18 cellular contexts compared by ENCODE assay signal in genomic region chr6:149443411-149444181, GRCh38. TPM values are rescaled to one million over a fixed set of nuclear protein-coding genes. Genes with fewer than 3 reads are reported as not detected.
DNase-seq lines count a peak whose midpoint lies in the region; ATAC-seq and TF ChIP-seq lines count a peak whose summit lies in the region.
"Had no signal": no experiment of that assay in that cellular context is flagged by ENCODE, and none has a peak within 500 bp of the region (broad histone marks: within the 10 kb centered on the region; RNA-seq: fewer than 3 reads in every experiment).

No MANE protein-coding gene starts in this region.

- H3K79me2 ChIP-seq in SK-N-SH (ENCODE audit: insufficient read depth) (no peaks in the 10 kb centered on the region), fibroblast of lung (ENCODE audit: control insufficient read depth, insufficient read depth, low read length) (no peaks in the 10 kb centered on the region)
- H3K79me2 ChIP-seq: hepatocyte had no signal

- H3K4me3 ChIP-seq in SK-N-SH (ENCODE audit: low read depth in 2 of 2, low read length in 1 of 2) = no peak overlapping the region
- no peak overlapping the region for H3K4me3 ChIP-seq in fibroblast of lung (replicated peaks in 1 of 4; ENCODE audit: control extremely low read depth in 1 of 4, insufficient read depth in 1 of 4, low read depth in 3 of 4, low read length in 4 of 4)
- H3K4me3 ChIP-seq: hepatocyte, upper lobe of left lung had no signal

- no peak overlapping the region for H3K4me3 Mint-ChIP-seq in nephron progenitor cell
- H3K4me3 Mint-ChIP-seq: activated CD4-positive, alpha-beta T cell treated with anti-CD3 and anti-CD28 coated beads, Interleukin-2, amount 10 ng/mL, durations not matched to agents 24 days and 14 days; naive thymus-derived CD4-positive, alpha-beta T cell; T-helper 2 cell treated with Interferon-gamma antibody and Interleukin-4, amounts not matched to agents 5 μg/mL and 100 μg/mL, for 36 hours had no signal

- WGBS in SK-N-SH (ENCODE audit: low lambda C conversion rate) = 79% methylated on average over 8 of the region's 8 CpGs

- H3K9ac ChIP-seq in SK-N-SH (no peak overlapping the region), fibroblast of lung (ENCODE audit: insufficient read depth, low read length) (no peak overlapping the region)

- H3K4me2 ChIP-seq in SK-N-SH (no peak overlapping the region), fibroblast of lung (ENCODE audit: extremely low read depth, insufficient read depth, low read length) (no peak overlapping the region)
- H3K4me2 ChIP-seq: hepatocyte had no signal

- POLR2A ChIA-PET in SK-N-SH (lab: Yijun Ruan, JAX) = no interaction called here

- CTCF ChIA-PET in SK-N-SH (lab: Yijun Ruan, JAX) = interaction anchor here (0.9 to 1.4 kb wide), 3 partner anchors 9 to 73 kb away, joined by 3 to 13 read pairs (median 4); no protein-coding TSS in a partner anchor

- H2AFZ ChIP-seq in SK-N-SH (ENCODE audit: low read depth) (no peak overlapping the region), fibroblast of lung (ENCODE audit: low read length) (no peak overlapping the region)
- H2AFZ ChIP-seq: hepatocyte had no signal

- no peaks in the 10 kb centered on the region for H3K36me3 Mint-ChIP-seq in nephron progenitor cell (ENCODE audit: low read depth)

- H3K27me3 ChIP-seq in SK-N-SH (ENCODE audit: insufficient read depth) (no peaks in the 10 kb centered on the region), fibroblast of lung (ENCODE audit: control insufficient read depth, insufficient read depth, low read length) (peaks cover under 1% of the 10 kb centered on the region)
- H3K27me3 ChIP-seq: hepatocyte, upper lobe of left lung had no signal

- H3K4me1 ChIP-seq in SK-N-SH (ENCODE audit: control insufficient read depth in 1 of 2, insufficient read depth in 2 of 2, low read depth in 1 of 2, low read length in 1 of 2) (peaks cover 0 to 3% of the 10 kb centered on the region in 2 experiments; a peak in 1 of 4 replicates), fibroblast of lung (ENCODE audit: control insufficient read depth, extremely low read depth, insufficient read depth, low read length) (no peaks in the 10 kb centered on the region)
- H3K4me1 ChIP-seq: upper lobe of left lung had no signal

- ATAC-seq in SK-N-SH treated with all-trans-retinoic acid at 6 μM for 48 hours (peak; percentile 63), HG03095 (IDR thresholded peaks at IDR 0.05; ENCODE audit: unreplicated experiment) (no peak)
- ATAC-seq: naive thymus-derived CD4-positive, alpha-beta T cell had no signal

- H3K9me3 ChIP-seq in SK-N-SH = no peaks in the 10 kb centered on the region
- H3K9me3 ChIP-seq in fibroblast of lung (ENCODE audit: control insufficient read depth, insufficient read depth, low read depth, low read length) = peaks cover 3% of the 10 kb centered on the region
- H3K9me3 ChIP-seq: upper lobe of left lung had no signal

- H3K9me3 Mint-ChIP-seq in nephron progenitor cell = no peaks in the 10 kb centered on the region
- H3K9me3 Mint-ChIP-seq: activated CD4-positive, alpha-beta T cell treated with anti-CD3 and anti-CD28 coated beads, Interleukin-2, amount 10 ng/mL, durations not matched to agents 24 days and 14 days; T-helper 2 cell treated with Interferon-gamma antibody and Interleukin-4, amounts not matched to agents 5 μg/mL and 100 μg/mL, for 36 hours had no signal

- no peaks in the 10 kb centered on the region for H3F3A ChIP-seq in SK-N-SH (replicated peaks; ENCODE audit: insufficient read depth)

- no peak for TF ChIP-seq RAD21 in SK-N-SH (IDR thresholded peaks at IDR 0.05; ENCODE audit: low read length)

- peaks cover 56% of the 10 kb centered on the region for H3K4me1 Mint-ChIP-seq in nephron progenitor cell

- H3K27ac Mint-ChIP-seq in nephron progenitor cell = peak overlapping the region; percentile 4
- H3K27ac Mint-ChIP-seq: activated CD4-positive, alpha-beta T cell treated with anti-CD3 and anti-CD28 coated beads, Interleukin-2, amount 10 ng/mL, durations not matched to agents 24 days and 14 days; T-helper 2 cell treated with Interferon-gamma antibody and Interleukin-4, amounts not matched to agents 5 μg/mL and 100 μg/mL, for 36 hours had no signal

- no peaks in the 10 kb centered on the region for H3K36me3 ChIP-seq in SK-N-SH (replicated peaks in 1 of 2; ENCODE audit: control insufficient read depth in 1 of 2, insufficient read depth in 2 of 2, low read length in 1 of 2)
- H3K36me3 ChIP-seq in fibroblast of lung (ENCODE audit: control insufficient read depth, insufficient read depth, low read length) = no peaks in the 10 kb centered on the region
- H3K36me3 ChIP-seq: upper lobe of left lung had no signal

- H3K27ac ChIP-seq in SK-N-SH (ENCODE audit: low read depth in 2 of 2, low read length in 1 of 2) (no peak overlapping the region), fibroblast of lung (ENCODE audit: insufficient read depth, low read length) (no peak overlapping the region)
- H3K27ac ChIP-seq: 22Rv1, hepatocyte, upper lobe of left lung had no signal

- no peaks in the 10 kb centered on the region for H3K9me2 ChIP-seq in SK-N-SH

- DNase-seq in SK-N-SH (no peak), RKO (ENCODE audit: low spot score) (peak; percentile 19), fibroblast of lung (ENCODE audit: low read depth in 2 of 2) (peak; percentile 34 to 53), nephron progenitor cell (no peak), NCI-H1092 (lab: John Stamatoyannopoulos, UW) (no peak), NCI-H446 treated with DMSO at 0.1 percent for 48 hours (lab: John Stamatoyannopoulos, UW) (no peak)
- DNase-seq: GDM1; naive thymus-derived CD4-positive, alpha-beta T cell; NCI-H2081 treated with DMSO at 0.1 percent for 48 hours; NCI-H774; stimulated activated CD4-positive, alpha-beta T cell treated with anti-CD3 and anti-CD28 coated beads, Interleukin-2, amount 100 ng/mL, for 24 hours; upper lobe of left lung had no signal

- no peak for TF ChIP-seq EP300 in SK-N-SH (IDR thresholded peaks at IDR 0.05; ENCODE audit: borderline replicate concordance in 1 of 2, low read depth in 1 of 2, low read length in 1 of 2)

- H4K20me1 ChIP-seq in SK-N-SH (ENCODE audit: insufficient read depth) = no peaks in the 10 kb centered on the region
- peaks cover 3% of the 10 kb centered on the region for H4K20me1 ChIP-seq in fibroblast of lung (ENCODE audit: control insufficient read depth, extremely low read depth, insufficient read depth, low read length)

- H3K27me3 Mint-ChIP-seq in nephron progenitor cell (ENCODE audit: low read depth, poor library complexity) = peaks cover 20% of the 10 kb centered on the region
- H3K27me3 Mint-ChIP-seq: activated CD4-positive, alpha-beta T cell treated with anti-CD3 and anti-CD28 coated beads, Interleukin-2, amount 10 ng/mL, durations not matched to agents 24 days and 14 days; naive thymus-derived CD4-positive, alpha-beta T cell had no signal

- TF ChIP-seq CTCF in SK-N-SH (IDR thresholded peaks at IDR 0.05) (no peak), fibroblast of lung (conservative IDR thresholded peaks at IDR 0.05 in 1 of 2, IDR thresholded peaks at IDR 0.05 in 1 of 2; ENCODE audit: low read depth in 1 of 2, low read length in 2 of 2) (no peak), nephron progenitor cell (IDR thresholded peaks at IDR 0.05) (no peak)

TF ChIP-seq in SK-N-SH treated with all-trans-retinoic acid at 6 μM for 48 hours, 23 proteins besides CTCF, POLR2A, EP300 and RAD21:
- no peak for TF ChIP-seq ZNF70 (CRISPR knock-in tag; IDR thresholded peaks at IDR 0.05)
TF ChIP-seq in SK-N-SH treated with all-trans-retinoic acid at 6 μM for 48 hours: peak in this region for 0.

TF ChIP-seq in SK-N-SH, 30 proteins besides CTCF, POLR2A, EP300 and RAD21 (continues in another document):
- TF ChIP-seq USF1 (IDR thresholded peaks at IDR 0.05; ENCODE audit: borderline replicate concordance, low read depth) (no peak), USF2 (IDR thresholded peaks at IDR 0.05; ENCODE audit: borderline replicate concordance, low read depth, low read length) (no peak), GATA2 (CRISPR knock-in tag; IDR thresholded peaks at IDR 0.05) (no peak), RFX5 (IDR thresholded peaks at IDR 0.05; ENCODE audit: low read length) (no peak), FOXJ3 (CRISPR knock-in tag; IDR thresholded peaks at IDR 0.05) (no peak), RXRA (IDR thresholded peaks at IDR 0.05; ENCODE audit: borderline replicate concordance, low read depth) (no peak), SMC3 (IDR thresholded peaks at IDR 0.05; ENCODE audit: low read depth, low read length) (no peak), TAF1 (IDR thresholded peaks at IDR 0.05; ENCODE audit: borderline replicate concordance, low read depth, low read length) (no peak), RCOR1 (IDR thresholded peaks at IDR 0.05; ENCODE audit: low read length) (no peak), EZH2phosphoT487 (IDR thresholded peaks at IDR 0.05; ENCODE audit: borderline replicate concordance, low read depth) (no peak)

RNA-seq across cellular contexts. Expression of gene ZC3H12D, which starts 41.2 kb away (rescaled TPM):
- 0.03 and 0.05 TPM in 2 replicates for polyA plus RNA-seq in SK-N-SH (2012; rRNA removed)
- 0.01 TPM in 2 replicates for polyA plus RNA-seq in SK-N-SH (2012; cell fraction: cytosol; rRNA removed)
- polyA plus RNA-seq in SK-N-SH (2012; cell fraction: nucleus; rRNA removed) = 0.41 and 0.43 TPM in 2 replicates
- under 0.01 and 0.17 TPM in 2 replicates for total RNA-seq in fibroblast of lung
- polyA plus RNA-seq in fibroblast of lung = 0.01 TPM in 1 of 2 replicates, not detected in the other
- polyA plus RNA-seq in fibroblast of lung (2012) = not detected in 2 replicates
- polyA minus RNA-seq in fibroblast of lung (ENCODE audit: low replicate concordance) = not detected in 2 replicates

RNA-seq across cellular contexts. Expression of gene SUMO4, which starts 43.5 kb away (rescaled TPM):
- polyA plus RNA-seq in SK-N-SH (2012; rRNA removed) (not detected in 2 replicates), fibroblast of lung (not detected in 2 replicates)
- not detected in 2 replicates for polyA plus RNA-seq in SK-N-SH (2012; cell fraction: cytosol; rRNA removed)
- 0.11 and 0.38 TPM in 2 replicates for polyA plus RNA-seq in SK-N-SH (2012; cell fraction: nucleus; rRNA removed)
- 1.0 and 2.1 TPM in 2 replicates for total RNA-seq in fibroblast of lung
- polyA plus RNA-seq in fibroblast of lung (2012) = not detected in 2 replicates
- polyA minus RNA-seq in fibroblast of lung (ENCODE audit: low replicate concordance) = not detected in 2 replicates

Comparison
In these comparisons a context has a peak if more than half of its experiments do, and no peak if none do; other contexts are left out.
1. DNase-seq: peak in RKO (single experiment) and fibroblast of lung (2 of 2); none in SK-N-SH (single experiment), nephron progenitor cell (single experiment), NCI-H1092 (single experiment) and NCI-H446 treated with DMSO at 0.1 percent for 48 hours (single experiment).